Comparison of ENCODE assay signal across 9 cellular contexts in the genomic region with DNA sequence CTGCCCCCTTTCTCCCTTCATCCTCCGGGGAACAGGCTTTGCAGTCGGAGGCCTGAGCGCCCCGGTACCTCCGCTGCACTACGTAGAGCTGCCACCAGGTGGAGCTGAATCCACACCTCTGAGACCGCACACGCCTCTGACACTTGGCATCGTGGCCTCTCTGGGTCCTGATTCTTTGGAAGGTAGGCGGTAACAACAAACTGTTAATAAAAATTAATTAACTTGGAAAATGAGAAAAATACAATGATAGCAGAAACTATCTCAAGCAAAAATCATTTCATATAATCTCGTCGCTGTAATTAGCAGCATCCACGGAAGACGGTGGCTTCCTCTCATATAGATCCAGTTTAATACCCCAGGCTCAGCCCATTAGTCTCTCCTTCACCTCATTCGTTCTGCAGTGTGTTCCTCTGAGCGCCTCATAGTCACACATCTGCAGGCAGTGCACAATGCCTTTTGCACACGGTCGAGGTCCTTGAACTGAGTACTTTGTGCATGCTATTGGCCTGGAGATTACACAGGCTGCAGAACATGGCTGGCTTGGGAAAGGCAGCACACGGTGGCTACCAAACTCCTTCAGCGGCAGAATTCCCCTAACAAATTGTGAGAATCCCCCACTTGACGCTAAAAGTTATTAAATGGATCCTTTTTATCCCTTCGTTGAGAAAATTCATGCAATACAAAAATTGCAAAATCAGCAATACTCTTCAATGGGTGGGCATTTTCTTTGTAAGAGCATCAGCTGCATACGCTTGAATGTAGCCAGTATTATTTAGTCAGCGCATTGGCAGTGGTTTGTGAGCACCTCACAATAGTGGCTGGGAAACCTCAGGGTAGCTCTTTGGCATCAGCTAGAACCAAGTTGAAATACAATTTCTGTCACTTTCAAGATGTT. TPM values are rescaled to one million over a fixed set of nuclear protein-coding genes. Genes with fewer than 3 reads are reported as not detected.
A peak's percentile ranks its signal among the peaks of the same experiment; 100 is the strongest.
DNase-seq lines count a peak whose midpoint lies in the region; TF ChIP-seq lines count a peak whose summit lies in the region.
"Had no signal": no experiment of that assay in that cellular context is flagged by ENCODE, and none has a peak within 500 bp of the region (broad histone marks: within the 10 kb centered on the region; RNA-seq: fewer than 3 reads in every experiment).

No MANE protein-coding gene starts in this region.

- H3K36me3 ChIP-seq in ascending aorta (no peaks in the 10 kb centered on the region), hepatocyte (replicated peaks; ENCODE audit: insufficient read depth, low read depth) (no peaks in the 10 kb centered on the region), smooth muscle cell (ENCODE audit: low read depth) (no peaks in the 10 kb centered on the region)

- no peak overlapping the region for H3K9ac ChIP-seq in smooth muscle cell (ENCODE audit: low read depth)

- DNase-seq in NCI-H187 (lab: John Stamatoyannopoulos, UW) (peak; percentile 22 to 58), NCI-H187 treated with DMSO at 0.1 percent for 48 hours (lab: John Stamatoyannopoulos, UW) (no peak), HFF-Myc (ENCODE audit: extremely low read depth, low read depth) (no peak), MV-4-11 (lab: John Stamatoyannopoulos, UW) (peak; percentile 63), ascending aorta (ENCODE audit: low spot score in 2 of 2) (peak in 1 of 2 donors; percentile 79), hepatocyte (ENCODE audit: low spot score) (peak; percentile 84), smooth muscle cell (lab: John Stamatoyannopoulos, UW; ENCODE audit: unreplicated experiment) (peak; percentile 44)
- peak; percentile 66 for DNase-seq in T-helper 2 cell treated with Interferon-gamma antibody and Interleukin-4, amounts not matched to agents 5 μg/mL and 100 μg/mL, for 36 hours (ENCODE audit: low spot score)

- 41% methylated on average over 24 of the region's 24 CpGs for whole genome bisulfite sequencing in hepatocyte (ENCODE audit: low lambda C conversion rate, missing lambda C conversion rate)
- WGBS in smooth muscle cell (ENCODE audit: low lambda C conversion rate) = 42% methylated on average over 24 of the region's 24 CpGs

- no peaks in the 10 kb centered on the region for H3F3A ChIP-seq in smooth muscle cell (ENCODE audit: low read depth)

- H2AFZ ChIP-seq in hepatocyte = no peak overlapping the region
- H2AFZ ChIP-seq in smooth muscle cell (ENCODE audit: low read depth) = no peak overlapping the region

- no peaks in the 10 kb centered on the region for H3K9me3 ChIP-seq in ascending aorta
- H3K9me3 ChIP-seq in hepatocyte (ENCODE audit: low read depth) = no peaks in the 10 kb centered on the region
- H3K9me3 ChIP-seq in smooth muscle cell (replicated peaks; ENCODE audit: low read depth) = no peaks in the 10 kb centered on the region

- H3K4me2 ChIP-seq in hepatocyte = no peak overlapping the region
- no peak overlapping the region for H3K4me2 ChIP-seq in smooth muscle cell

- no peaks in the 10 kb centered on the region for H3K9me3 Mint-ChIP-seq in T-helper 2 cell treated with Interferon-gamma antibody and Interleukin-4, amounts not matched to agents 5 μg/mL and 100 μg/mL, for 36 hours

- H3K27ac Mint-ChIP-seq in T-helper 2 cell treated with Interferon-gamma antibody and Interleukin-4, amounts not matched to agents 5 μg/mL and 100 μg/mL, for 36 hours = no peak overlapping the region

- H3K4me1 Mint-ChIP-seq in T-helper 2 cell treated with Interferon-gamma antibody and Interleukin-4, amounts not matched to agents 5 μg/mL and 100 μg/mL, for 36 hours (ENCODE audit: low read depth) = peaks cover 5% of the 10 kb centered on the region

- H3K4me3 ChIP-seq in HFF-Myc (replicated peaks; ENCODE audit: low read depth, low read length) = no peak overlapping the region
- no peak overlapping the region for H3K4me3 ChIP-seq in ascending aorta
- no peak overlapping the region for H3K4me3 ChIP-seq in hepatocyte
- H3K4me3 ChIP-seq in smooth muscle cell = no peak overlapping the region

- H3K27me3 ChIP-seq in ascending aorta (no peaks in the 10 kb centered on the region), hepatocyte (peaks cover 6% of the 10 kb centered on the region), smooth muscle cell (ENCODE audit: low read depth) (peaks cover 12% of the 10 kb centered on the region)

- H3K36me3 Mint-ChIP-seq in T-helper 2 cell treated with Interferon-gamma antibody and Interleukin-4, amounts not matched to agents 5 μg/mL and 100 μg/mL, for 36 hours (ENCODE audit: low read depth) = peaks cover 2% of the 10 kb centered on the region

- no peaks in the 10 kb centered on the region for H4K20me1 ChIP-seq in hepatocyte (ENCODE audit: insufficient read depth, poor library complexity, severe bottlenecking)
- H4K20me1 ChIP-seq in smooth muscle cell (ENCODE audit: low read depth) = no peaks in the 10 kb centered on the region

- peak; percentile 96 for TF ChIP-seq CTCF in HFF-Myc (IDR thresholded peaks at IDR 0.05; ENCODE audit: low read depth, low read length, missing control alignments)
- TF ChIP-seq CTCF in ascending aorta (IDR thresholded peaks at IDR 0.05) = peak; percentile 83 to 95 (median 94)
- peak; percentile 95 for TF ChIP-seq CTCF in hepatocyte (IDR thresholded peaks at IDR 0.05; ENCODE audit: poor library complexity)
- TF ChIP-seq CTCF in smooth muscle cell (IDR thresholded peaks at IDR 0.05; ENCODE audit: borderline replicate concordance, insufficient read depth, poor library complexity, severe bottlenecking) = peak; percentile 94

- H3K27ac ChIP-seq in ascending aorta (no peak overlapping the region), hepatocyte (no peak overlapping the region), smooth muscle cell (ENCODE audit: low read depth) (no peak overlapping the region)

- H3K9me2 ChIP-seq in hepatocyte (replicated peaks; ENCODE audit: insufficient read depth) = no peaks in the 10 kb centered on the region

- H3K79me2 ChIP-seq in hepatocyte (no peaks in the 10 kb centered on the region), smooth muscle cell (ENCODE audit: low read depth) (no peaks in the 10 kb centered on the region)

- H3K4me3 Mint-ChIP-seq in T-helper 2 cell treated with Interferon-gamma antibody and Interleukin-4, amounts not matched to agents 5 μg/mL and 100 μg/mL, for 36 hours = no peak overlapping the region

- intact Hi-C loops in ascending aorta (cut with DNase I) = loop anchor here (1.0 to 2.0 kb wide), 2 partner anchors 153 to 207 kb away; a partner anchor contains a TSS

- H3K27me3 Mint-ChIP-seq in T-helper 2 cell treated with Interferon-gamma antibody and Interleukin-4, amounts not matched to agents 5 μg/mL and 100 μg/mL, for 36 hours (ENCODE audit: low read depth) = peaks cover 21% of the 10 kb centered on the region

- H3K4me1 ChIP-seq in ascending aorta (no peaks in the 10 kb centered on the region), hepatocyte (ENCODE audit: insufficient read depth) (peaks cover 5% of the 10 kb centered on the region), smooth muscle cell (ENCODE audit: low read depth) (no peaks in the 10 kb centered on the region)

RNA-seq across cellular contexts. Expression of a gene that starts 18.7 kb away (rescaled TPM):
- total RNA-seq in ascending aorta (not detected), hepatocyte (not detected in 2 replicates), smooth muscle cell (0.45 and 0.72 TPM in 2 replicates)
- polyA plus RNA-seq in hepatocyte (not detected in 2 replicates), smooth muscle cell (not detected in 2 replicates)

RNA-seq across cellular contexts. Expression of a gene that starts 43.9 kb away (rescaled TPM):
- total RNA-seq in ascending aorta (not detected), hepatocyte (not detected in 2 replicates), smooth muscle cell (not detected in 2 replicates)
- polyA plus RNA-seq in hepatocyte (0.34 TPM in 1 of 2 replicates, not detected in the other), smooth muscle cell (0.40 TPM in 1 of 2 replicates, not detected in the other)
- total RNA-seq: temporal lobe had no signal

RNA-seq across cellular contexts. Expression of a gene that starts 46.1 kb away (rescaled TPM):
- total RNA-seq in ascending aorta = not detected
- total RNA-seq in hepatocyte = 8.7 and 22.4 TPM in 2 replicates
- polyA plus RNA-seq in hepatocyte = 12.7 and 12.8 TPM in 2 replicates
- total RNA-seq in smooth muscle cell = 0.09 and 0.94 TPM in 2 replicates
- 0.56 TPM in 1 of 2 replicates, not detected in the other for polyA plus RNA-seq in smooth muscle cell

Comparison
In these comparisons a context has a peak if more than half of its experiments do, and no peak if none do; other contexts are left out.
1. DNase-seq: peak in NCI-H187 (2 of 2), MV-4-11 (single experiment), T-helper 2 cell treated with Interferon-gamma antibody and Interleukin-4, amounts not matched to agents 5 μg/mL and 100 μg/mL, for 36 hours (single experiment), hepatocyte (single experiment) and smooth muscle cell (single experiment); none in NCI-H187 treated with DMSO at 0.1 percent for 48 hours (single experiment) and HFF-Myc (single experiment).
2. Peak in every context shown above with its lines, with median percentiles within 50 percentile points of each other: CTCF ChIP-seq.